Comparison of ENCODE assay signal across 9 cellular contexts in genomic region chr1:41382531-41383090, GRCh38. TPM values are rescaled to one million over a fixed set of nuclear protein-coding genes. Genes with fewer than 3 reads are reported as not detected.
DNase-seq lines count a peak whose midpoint lies in the region; FAIRE-seq and TF ChIP-seq lines count a peak whose summit lies in the region.
"Had no signal": no experiment of that assay in that cellular context is flagged by ENCODE, and none has a peak within 500 bp of the region (broad histone marks: within the 10 kb centered on the region; RNA-seq: fewer than 3 reads in every experiment).

No MANE protein-coding gene starts in this region.

- no peaks in the 10 kb centered on the region for H3K79me2 ChIP-seq in astrocyte (ENCODE audit: insufficient read depth, low read length)

- intact Hi-C loops in tibial artery (cut with DNase I; ENCODE audit: low total_unique reads): loop anchor here (1.0 kb wide), 1 partner anchor 21 kb away; the partner anchor contains the start of gene FOXO6

- H3K27me3 Mint-ChIP-seq in T-helper 1 cell treated with Interleukin-12 subunit alpha and Interleukin-12 subunit beta and Interleukin-4 antibody, amounts not matched to agents 30 μg/mL and 1 μg/mL, for 36 hours (ENCODE audit: low read depth): peaks cover 70% of the 10 kb centered on the region
- H3K27me3 Mint-ChIP-seq in astrocyte (ENCODE audit: low read depth, unreplicated experiment): peaks cover 75% of the 10 kb centered on the region

- peaks cover 4% of the 10 kb centered on the region for H3K4me1 Mint-ChIP-seq in T-helper 1 cell treated with Interleukin-12 subunit alpha and Interleukin-12 subunit beta and Interleukin-4 antibody, amounts not matched to agents 30 μg/mL and 1 μg/mL, for 36 hours (ENCODE audit: low read depth)
- H3K4me1 Mint-ChIP-seq in astrocyte (ENCODE audit: low read depth, unreplicated experiment): peaks cover 3% of the 10 kb centered on the region

- H3K4me3 ChIP-seq in astrocyte (ENCODE audit: insufficient read depth, low read depth, low read length) (peak overlapping the region; percentile 37), tibial artery (peak overlapping the region; percentile 77 to 91)

- H3K27ac Mint-ChIP-seq in T-helper 1 cell treated with Interleukin-12 subunit alpha and Interleukin-12 subunit beta and Interleukin-4 antibody, amounts not matched to agents 30 μg/mL and 1 μg/mL, for 36 hours: no peak overlapping the region
- no peak overlapping the region for H3K27ac Mint-ChIP-seq in astrocyte (ENCODE audit: unreplicated experiment)

- FAIRE-seq in astrocyte (lab: Jason Lieb, UNC) (no peak), RCC 7860 (lab: Jason Lieb, UNC) (no peak)

- peak overlapping the region; percentile 77 for H3K4me2 ChIP-seq in astrocyte (ENCODE audit: low read length)

- peak overlapping the region; percentile 86 for H2AFZ ChIP-seq in astrocyte (ENCODE audit: low read depth, low read length)

- DNase-seq in T-helper 1 cell (no peak), astrocyte (ENCODE audit: low read depth) (no peak), kidney tubule cell (ENCODE audit: low spot score) (peak; percentile 52), tibial artery (peak; percentile 61 to 85), RPMI8226 (no peak), DMS114 treated with DMSO at 0.1 percent for 48 hours (lab: John Stamatoyannopoulos, UW; ENCODE audit: unreplicated experiment) (no peak), RCC 7860 (ENCODE audit: low spot score) (no peak)
- DNase-seq: CD4-positive, CD25-positive, alpha-beta regulatory T cell had no signal

- H3K27me3 ChIP-seq in astrocyte (ENCODE audit: insufficient read depth, low read length) (peaks cover 37% of the 10 kb centered on the region), tibial artery (no peaks in the 10 kb centered on the region)

- TF ChIP-seq CTCF in astrocyte (IDR thresholded peaks at IDR 0.05; ENCODE audit: insufficient read depth, low read depth, low read length) (no peak), tibial artery (IDR thresholded peaks at IDR 0.05) (no peak)

- H3K36me3 ChIP-seq in astrocyte (ENCODE audit: insufficient read depth, low read length): no peaks in the 10 kb centered on the region
- H3K36me3 ChIP-seq in tibial artery: peaks cover 0 to 13% (median 0%) of the 10 kb centered on the region in 3 donors

- H3K9me3 ChIP-seq in astrocyte (ENCODE audit: insufficient read depth, low read depth, low read length) (no peaks in the 10 kb centered on the region), tibial artery (no peaks in the 10 kb centered on the region)

- no peaks in the 10 kb centered on the region for H3K9me3 Mint-ChIP-seq in T-helper 1 cell treated with Interleukin-12 subunit alpha and Interleukin-12 subunit beta and Interleukin-4 antibody, amounts not matched to agents 30 μg/mL and 1 μg/mL, for 36 hours
- H3K9me3 Mint-ChIP-seq in astrocyte (ENCODE audit: unreplicated experiment): peaks cover 2% of the 10 kb centered on the region
- H3K9me3 Mint-ChIP-seq: CD4-positive, CD25-positive, alpha-beta regulatory T cell had no signal

- H3K27ac ChIP-seq in astrocyte (ENCODE audit: low read depth, low read length) (no peak overlapping the region), tibial artery (peak overlapping the region; percentile 99)

- peak overlapping the region; percentile 61 for H3K9ac ChIP-seq in astrocyte (ENCODE audit: low read length)

- H3K4me1 ChIP-seq in astrocyte (ENCODE audit: insufficient read depth, low read length) (no peaks in the 10 kb centered on the region), tibial artery (peaks cover 0 to 58% (median 35%) of the 10 kb centered on the region in 4 donors)

- H3K36me3 Mint-ChIP-seq in T-helper 1 cell treated with Interleukin-12 subunit alpha and Interleukin-12 subunit beta and Interleukin-4 antibody, amounts not matched to agents 30 μg/mL and 1 μg/mL, for 36 hours (ENCODE audit: low read depth): no peaks in the 10 kb centered on the region
- peaks cover 3% of the 10 kb centered on the region for H3K36me3 Mint-ChIP-seq in astrocyte (ENCODE audit: low read depth, unreplicated experiment)
- H3K36me3 Mint-ChIP-seq: CD4-positive, CD25-positive, alpha-beta regulatory T cell had no signal

- H4K20me1 ChIP-seq in astrocyte (ENCODE audit: insufficient read depth, low read length): no peaks in the 10 kb centered on the region

- peak overlapping the region; percentile 41 for H3K4me3 Mint-ChIP-seq in T-helper 1 cell treated with Interleukin-12 subunit alpha and Interleukin-12 subunit beta and Interleukin-4 antibody, amounts not matched to agents 30 μg/mL and 1 μg/mL, for 36 hours
- no peak overlapping the region for H3K4me3 Mint-ChIP-seq in astrocyte (ENCODE audit: unreplicated experiment)

RNA-seq across cellular contexts. Expression of gene FOXO6, which starts 21.4 kb away (rescaled TPM):
- total RNA-seq in astrocyte: 1.2 TPM in 2 replicates

Comparison
In these comparisons a context has a peak if more than half of its experiments do, and no peak if none do; other contexts are left out.
1. DNase-seq: peak in kidney tubule cell (single experiment) and tibial artery (2 of 2); none in T-helper 1 cell (0 of 5), astrocyte (single experiment), RPMI8226 (single experiment), DMS114 treated with DMSO at 0.1 percent for 48 hours (single experiment) and RCC 7860 (single experiment).